Comparison of ENCODE assay signal across 16 cellular contexts in genomic region chr11:16806791-16807190, GRCh38.
DNase-seq lines count a peak whose midpoint lies in the region; ATAC-seq, FAIRE-seq and TF ChIP-seq lines count a peak whose summit lies in the region.
"Had no signal": no experiment of that assay in that cellular context is flagged by ENCODE, and none has a peak within 500 bp of the region (broad histone marks: within the 10 kb centered on the region; RNA-seq: fewer than 3 reads in every experiment).

No MANE protein-coding gene starts in this region.

- no peaks in the 10 kb centered on the region for H3K36me3 ChIP-seq in astrocyte (ENCODE audit: insufficient read depth, low read length)
- H3K36me3 ChIP-seq in keratinocyte (ENCODE audit: control insufficient read depth in 2 of 2, extremely low read depth in 1 of 2, insufficient read depth in 2 of 2, low read length in 2 of 2), result no peaks in the 10 kb centered on the region
- H3K36me3 ChIP-seq in subcutaneous abdominal adipose tissue (ENCODE audit: control insufficient read depth in 5 of 5, insufficient read depth in 5 of 5, low read length in 5 of 5), result no peaks in the 10 kb centered on the region

- H3K4me3 ChIP-seq in astrocyte (ENCODE audit: insufficient read depth, low read depth, low read length), result no peak overlapping the region
- no peak overlapping the region for H3K4me3 ChIP-seq in keratinocyte (ENCODE audit: control insufficient read depth in 2 of 3, extremely low read depth in 1 of 3, insufficient read depth in 2 of 3, low read depth in 1 of 3, low read length in 3 of 3)
- H3K4me3 ChIP-seq in subcutaneous abdominal adipose tissue (ENCODE audit: low read depth in 1 of 5, low read length in 5 of 5), result no peak overlapping the region
- H3K4me3 ChIP-seq: cardiac muscle cell, HAP-1 had no signal

- H3K4me1 Mint-ChIP-seq in astrocyte (ENCODE audit: low read depth, unreplicated experiment), result no peaks in the 10 kb centered on the region
- H3K4me1 Mint-ChIP-seq: natural killer cell had no signal

- H3K4me2 ChIP-seq in astrocyte (ENCODE audit: low read length), result no peak overlapping the region
- no peak overlapping the region for H3K4me2 ChIP-seq in keratinocyte (ENCODE audit: control insufficient read depth, extremely low read depth, insufficient read depth, low read depth, low read length)

- H3K4me3 Mint-ChIP-seq in astrocyte (ENCODE audit: unreplicated experiment), result no peak overlapping the region
- H3K4me3 Mint-ChIP-seq: natural killer cell had no signal

- FAIRE-seq in astrocyte (lab: Jason Lieb, UNC) (no peak), keratinocyte (lab: Jason Lieb, UNC) (peak; percentile 57)
- FAIRE-seq: A204.1 had no signal

- no peak for TF ChIP-seq CTCF in astrocyte (IDR thresholded peaks at IDR 0.05; ENCODE audit: insufficient read depth, low read depth, low read length)
- TF ChIP-seq CTCF in keratinocyte (optimal IDR thresholded peaks at IDR 0.05 in 1 of 3, IDR thresholded peaks at IDR 0.05 in 1 of 3, conservative IDR thresholded peaks at IDR 0.05 in 1 of 3; ENCODE audit: extremely low read depth in 1 of 3, insufficient read depth in 2 of 3, low read length in 3 of 3), result no peak

- H3K9me1 ChIP-seq in keratinocyte (ENCODE audit: control insufficient read depth, extremely low read depth, insufficient read depth, low read length), result no peaks in the 10 kb centered on the region

- H3K79me2 ChIP-seq in astrocyte (ENCODE audit: insufficient read depth, low read length) (no peaks in the 10 kb centered on the region), keratinocyte (ENCODE audit: control insufficient read depth, insufficient read depth, low read length) (no peaks in the 10 kb centered on the region)

- H3K27ac ChIP-seq in astrocyte (ENCODE audit: low read depth, low read length) (no peak overlapping the region), keratinocyte (ENCODE audit: control insufficient read depth, insufficient read depth, low read length) (no peak overlapping the region), subcutaneous abdominal adipose tissue (ENCODE audit: low read depth, low read length) (peak overlapping the region; percentile 83)
- H3K27ac ChIP-seq: cardiac muscle cell had no signal

- no peaks in the 10 kb centered on the region for H3K27me3 Mint-ChIP-seq in astrocyte (ENCODE audit: low read depth, unreplicated experiment)

- H2AFZ ChIP-seq in astrocyte (ENCODE audit: low read depth, low read length) (no peak overlapping the region), keratinocyte (ENCODE audit: control insufficient read depth, low read length) (no peak overlapping the region)

- no peaks in the 10 kb centered on the region for H3K9me3 Mint-ChIP-seq in astrocyte (ENCODE audit: unreplicated experiment)
- H3K9me3 Mint-ChIP-seq: natural killer cell had no signal

- no peak for ATAC-seq in GM19395 (IDR thresholded peaks at IDR 0.05; ENCODE audit: unreplicated experiment)
- no peak for ATAC-seq in HG02798 (IDR thresholded peaks at IDR 0.05; ENCODE audit: poor library complexity, unreplicated experiment)
- ATAC-seq: natural killer cell had no signal

- H3K27ac Mint-ChIP-seq in astrocyte (ENCODE audit: unreplicated experiment), result no peak overlapping the region
- H3K27ac Mint-ChIP-seq: natural killer cell had no signal

- DNase-seq in NCI-H2029 (lab: John Stamatoyannopoulos, UW) (peak; percentile 27), NCI-H2029 treated with DMSO at 0.1 percent for 48 hours (lab: John Stamatoyannopoulos, UW) (no peak), astrocyte (ENCODE audit: low read depth) (peak; percentile 47), keratinocyte (ENCODE audit: low read depth, low spot score) (peak; percentile 25), ecto neural progenitor cell (ENCODE audit: low spot score) (no peak)
- DNase-seq: activated gamma-delta T cell treated with Interleukin-2 at 50 U/mL for 16 hours, DND-41, natural killer cell, NCI-H2171, T-helper 1 cell had no signal

- H4K20me1 ChIP-seq in astrocyte (ENCODE audit: insufficient read depth, low read length) (no peaks in the 10 kb centered on the region), keratinocyte (ENCODE audit: control insufficient read depth, extremely low read depth, insufficient read depth, low read length) (no peaks in the 10 kb centered on the region)

- H3K36me3 Mint-ChIP-seq in astrocyte (ENCODE audit: low read depth, unreplicated experiment), result peaks cover 1% of the 10 kb centered on the region
- H3K36me3 Mint-ChIP-seq: natural killer cell had no signal

- no peak overlapping the region for H3K9ac ChIP-seq in astrocyte (ENCODE audit: low read length)
- no peak overlapping the region for H3K9ac ChIP-seq in keratinocyte (ENCODE audit: control insufficient read depth, extremely low read depth, insufficient read depth, low read length)
- peak overlapping the region in 2 of 5 donors; percentile 48 to 72 for H3K9ac ChIP-seq in subcutaneous abdominal adipose tissue (ENCODE audit: low read length in 5 of 5)

- H3K9me3 ChIP-seq in astrocyte (ENCODE audit: insufficient read depth, low read depth, low read length) (no peaks in the 10 kb centered on the region), keratinocyte (ENCODE audit: control insufficient read depth, low read depth, low read length) (no peaks in the 10 kb centered on the region), subcutaneous abdominal adipose tissue (ENCODE audit: control insufficient read depth in 5 of 5, low read length in 5 of 5) (no peaks in the 10 kb centered on the region)
- H3K9me3 ChIP-seq: HAP-1 had no signal

- dilution Hi-C loops in keratinocyte (cut with MboI; ENCODE audit: extremely low pct_ligation_motif_present, low sequenced_read_pairs), result loop anchor here (25.0 kb wide), 1 partner anchor 106 kb away; no protein-coding TSS in a partner anchor

- no peaks in the 10 kb centered on the region for H3K4me1 ChIP-seq in astrocyte (ENCODE audit: insufficient read depth, low read length)
- H3K4me1 ChIP-seq in keratinocyte (ENCODE audit: control insufficient read depth, extremely low read depth, insufficient read depth, low read length), result peaks cover 20% of the 10 kb centered on the region
- peaks cover 22 to 74% (median 60%) of the 10 kb centered on the region in 5 donors for H3K4me1 ChIP-seq in subcutaneous abdominal adipose tissue (ENCODE audit: control insufficient read depth in 5 of 5, insufficient read depth in 5 of 5, low read length in 5 of 5)
- H3K4me1 ChIP-seq: HAP-1 had no signal

- H3K27me3 ChIP-seq in astrocyte (ENCODE audit: insufficient read depth, low read length) (peaks cover 4% of the 10 kb centered on the region), keratinocyte (ENCODE audit: control insufficient read depth, extremely low read depth, insufficient read depth, low read length) (peaks cover 3% of the 10 kb centered on the region), subcutaneous abdominal adipose tissue (ENCODE audit: control insufficient read depth in 5 of 5, insufficient read depth in 4 of 5, low read length in 5 of 5) (no peaks in the 10 kb centered on the region)
- H3K27me3 ChIP-seq: cardiac muscle cell had no signal

Comparison
In these comparisons a context has a peak if more than half of its experiments do, and no peak if none do; other contexts are left out.
1. DNase-seq: peak in NCI-H2029 (single experiment), astrocyte (single experiment) and keratinocyte (single experiment); none in NCI-H2029 treated with DMSO at 0.1 percent for 48 hours (single experiment) and ecto neural progenitor cell (single experiment).